ENCODE assay signal across 11 cellular contexts in the genomic region with DNA sequence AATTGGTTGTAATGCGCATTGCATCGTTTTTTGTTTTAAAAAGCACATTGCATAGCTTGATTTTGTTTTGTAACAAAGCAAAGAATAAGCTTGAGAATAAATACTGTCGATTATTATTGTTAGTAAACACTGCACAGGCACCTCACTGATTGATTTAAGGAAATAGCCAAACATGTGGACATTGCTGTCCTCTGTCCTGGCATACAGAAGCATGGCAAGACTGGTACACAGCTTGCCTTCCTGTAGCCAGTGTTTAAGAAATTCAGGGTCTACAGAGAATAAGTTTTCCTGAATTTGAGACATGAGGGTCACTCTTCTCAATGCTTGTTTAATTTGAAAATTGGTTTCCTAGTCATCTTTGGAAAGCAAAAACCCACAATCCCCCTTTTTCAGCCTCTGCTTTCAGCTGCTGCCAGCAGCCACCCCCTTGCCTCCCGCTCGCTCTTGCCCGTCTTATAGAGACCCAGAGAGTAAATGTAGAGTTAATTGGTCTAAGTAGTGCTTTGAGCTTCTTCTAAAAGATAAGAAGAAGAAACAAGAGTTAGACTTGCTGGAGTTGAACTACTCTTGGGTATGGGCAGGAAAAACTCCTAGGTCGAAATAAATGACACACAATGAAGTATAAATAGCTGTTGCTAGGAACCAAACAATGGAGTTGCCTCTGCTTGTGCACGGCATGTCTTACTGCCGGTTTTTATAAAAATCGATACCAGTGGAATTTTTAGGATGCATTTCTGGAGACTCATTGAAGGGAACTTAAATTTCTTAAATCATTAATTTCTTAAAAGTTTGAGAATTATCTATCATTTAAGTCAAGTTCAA.
DNase-seq lines count a peak whose midpoint lies in the region; ATAC-seq and TF ChIP-seq lines count a peak whose summit lies in the region.
"Had no signal": no experiment of that assay in that cellular context is flagged by ENCODE, and none has a peak within 500 bp of the region (broad histone marks: within the 10 kb centered on the region; RNA-seq: fewer than 3 reads in every experiment).

No MANE protein-coding gene starts in this region.

- H3K4me3 ChIP-seq in breast epithelium: peak overlapping the region; percentile 41 to 63 (median 44)
- H3K4me3 ChIP-seq in mammary epithelial cell (replicated peaks in 1 of 3; ENCODE audit: insufficient read depth in 1 of 3, low read depth in 2 of 3, low read length in 3 of 3): no peak overlapping the region
- peak overlapping the region in 2 of 4 experiments; percentile 22 to 48 for H3K4me3 ChIP-seq in fibroblast of lung (replicated peaks in 1 of 4; ENCODE audit: control extremely low read depth in 1 of 4, insufficient read depth in 1 of 4, low read depth in 3 of 4, low read length in 4 of 4)
- peak overlapping the region in 1 of 2 donors; percentile 53 for H3K4me3 ChIP-seq in neuronal stem cell (ENCODE audit: low read length in 2 of 2)

- peaks cover under 1% of the 10 kb centered on the region for H3K79me2 ChIP-seq in mammary epithelial cell (ENCODE audit: insufficient read depth, low read length)
- H3K79me2 ChIP-seq in fibroblast of lung (ENCODE audit: control insufficient read depth, insufficient read depth, low read length): no peaks in the 10 kb centered on the region

- no peak overlapping the region for H2BK15ac ChIP-seq in neuronal stem cell (ENCODE audit: low read length)

- no peak overlapping the region for H4K91ac ChIP-seq in neuronal stem cell (ENCODE audit: low read depth, low read length, poor library complexity)

- H2BK120ac ChIP-seq in neuronal stem cell (ENCODE audit: low read depth, low read length): no peak overlapping the region

- in situ Hi-C loops in mammary epithelial cell (cut with MboI; ENCODE audit: low sequenced_read_pairs in 2 of 2): no loop called here

- dilution Hi-C loops in mammary epithelial cell (cut with HindIII; ENCODE audit: low sequenced_read_pairs): no loop called here

- no peak overlapping the region for H3K4ac ChIP-seq in neuronal stem cell (ENCODE audit: low read length)

- no peak overlapping the region for H2BK12ac ChIP-seq in neuronal stem cell (ENCODE audit: low read length)

- WGBS in mammary epithelial cell (ENCODE audit: low coverage, missing lambda C conversion rate): 93% methylated on average over 10 of the region's 10 CpGs
- no CpG with 5 or more reads among the region's 10 CpGs for WGBS in neuronal stem cell (ENCODE audit: extremely low coverage in 2 of 2, insufficient read length in 2 of 2, insufficient replicate concordance in 1 of 2), 2 donors

- no peak overlapping the region for H4K8ac ChIP-seq in neuronal stem cell (ENCODE audit: low read depth, low read length)

- TF ChIP-seq CTCF in breast epithelium (IDR thresholded peaks at IDR 0.05): no peak
- no peak for TF ChIP-seq CTCF in mammary epithelial cell (conservative IDR thresholded peaks at IDR 0.05 in 1 of 2, IDR thresholded peaks at IDR 0.05 in 1 of 2; ENCODE audit: extremely low read depth in 1 of 2, insufficient read depth in 1 of 2, low read depth in 1 of 2, low read length in 2 of 2)
- no peak for TF ChIP-seq CTCF in fibroblast of lung (conservative IDR thresholded peaks at IDR 0.05 in 1 of 2, IDR thresholded peaks at IDR 0.05 in 1 of 2; ENCODE audit: low read depth in 1 of 2, low read length in 2 of 2)

- peak overlapping the region; percentile 57 to 70 for H3K27ac ChIP-seq in breast epithelium
- H3K27ac ChIP-seq in mammary epithelial cell (ENCODE audit: insufficient read depth, low read depth, low read length): no peak overlapping the region
- H3K27ac ChIP-seq in fibroblast of lung (ENCODE audit: insufficient read depth, low read length): peak overlapping the region; percentile 35
- H3K27ac ChIP-seq in neuronal stem cell (replicated peaks; ENCODE audit: low read length): no peak overlapping the region
- H3K27ac ChIP-seq: foreskin keratinocyte had no signal

- no peaks in the 10 kb centered on the region for H3K79me1 ChIP-seq in neuronal stem cell (ENCODE audit: low read depth, low read length)

- H3K14ac ChIP-seq in neuronal stem cell (ENCODE audit: low read length): no peak overlapping the region

- DNase-seq in breast epithelium (ENCODE audit: low spot score in 2 of 2): no peak
- no peak for DNase-seq in mammary epithelial cell
- DNase-seq in fibroblast of lung (ENCODE audit: low read depth in 2 of 2): no peak
- DNase-seq in neuronal stem cell (ENCODE audit: low spot score): no peak
- no peak for DNase-seq in left colon
- DNase-seq in activated naive CD4-positive, alpha-beta T cell treated with Interleukin-2 at 50 U/mL for 16 hours: no peak
- DNase-seq: foreskin keratinocyte, mesendoderm, NCI-H187 had no signal

- intact Hi-C loops in breast epithelium (cut with DNase I; ENCODE audit: low total_unique reads) (no loop called here), mammary epithelial cell (cut with micrococcal nuclease) (no loop called here), left colon (cut with DNase I, micrococcal nuclease) (no loop called here)

- H3K36me3 ChIP-seq in breast epithelium (no peaks in the 10 kb centered on the region), mammary epithelial cell (ENCODE audit: insufficient read depth, low read length) (no peaks in the 10 kb centered on the region), fibroblast of lung (ENCODE audit: control insufficient read depth, insufficient read depth, low read length) (no peaks in the 10 kb centered on the region), neuronal stem cell (replicated peaks in 1 of 2; ENCODE audit: control insufficient read depth in 2 of 2, insufficient read depth in 2 of 2, low read length in 2 of 2) (no peaks in the 10 kb centered on the region)

- no peak overlapping the region for H3K23ac ChIP-seq in neuronal stem cell (ENCODE audit: low read depth, low read length, poor library complexity)

- H3K9ac ChIP-seq in mammary epithelial cell (ENCODE audit: insufficient read depth, low read length) (no peak overlapping the region), fibroblast of lung (ENCODE audit: insufficient read depth, low read length) (peak overlapping the region; percentile 4), neuronal stem cell (ENCODE audit: low read depth, low read length, poor library complexity) (no peak overlapping the region)

- no peak overlapping the region for H2AFZ ChIP-seq in mammary epithelial cell (ENCODE audit: low read depth, low read length)
- H2AFZ ChIP-seq in fibroblast of lung (ENCODE audit: low read length): no peak overlapping the region
- peak overlapping the region; percentile 66 for H2AFZ ChIP-seq in neuronal stem cell (ENCODE audit: low read length)

- CTCF ChIA-PET in mammary epithelial cell (lab: Charles Lee; ENCODE audit: low non-redundant PET): no interaction called here

- H3K18ac ChIP-seq in neuronal stem cell (ENCODE audit: low read length): no peak overlapping the region

- H3K4me1 ChIP-seq in breast epithelium: no peaks in the 10 kb centered on the region
- no peaks in the 10 kb centered on the region for H3K4me1 ChIP-seq in mammary epithelial cell (ENCODE audit: insufficient read depth, low read length)
- H3K4me1 ChIP-seq in fibroblast of lung (ENCODE audit: control insufficient read depth, extremely low read depth, insufficient read depth, low read length): peaks cover 6% of the 10 kb centered on the region
- peaks cover 8 to 20% of the 10 kb centered on the region in 2 donors for H3K4me1 ChIP-seq in neuronal stem cell (ENCODE audit: control insufficient read depth in 2 of 2, insufficient read depth in 1 of 2, low read depth in 1 of 2, low read length in 2 of 2)
- H3K4me1 ChIP-seq: foreskin keratinocyte had no signal

- BruUV-seq in mammary epithelial cell (replicated peaks; lab: Mats Ljungman, UMichigan): no TSS peak

- H3K9me3 ChIP-seq in breast epithelium: no peaks in the 10 kb centered on the region
- H3K9me3 ChIP-seq in mammary epithelial cell (replicated peaks; ENCODE audit: insufficient read depth, low read length): no peaks in the 10 kb centered on the region
- H3K9me3 ChIP-seq in fibroblast of lung (ENCODE audit: control insufficient read depth, insufficient read depth, low read depth, low read length): no peaks in the 10 kb centered on the region
- H3K9me3 ChIP-seq in neuronal stem cell (replicated peaks in 1 of 2; ENCODE audit: control insufficient read depth in 2 of 2, insufficient read depth in 1 of 2, low read depth in 1 of 2, low read length in 2 of 2): no peaks in the 10 kb centered on the region

- no peak for TF ChIP-seq POLR2A in breast epithelium (IDR thresholded peaks at IDR 0.05)

- H3K27me3 ChIP-seq in breast epithelium (no peaks in the 10 kb centered on the region), mammary epithelial cell (ENCODE audit: insufficient read depth, low read length) (no peaks in the 10 kb centered on the region), fibroblast of lung (ENCODE audit: control insufficient read depth, insufficient read depth, low read length) (no peaks in the 10 kb centered on the region), neuronal stem cell (ENCODE audit: control insufficient read depth in 3 of 3, insufficient read depth in 3 of 3, low read depth in 1 of 3, low read length in 3 of 3) (no peaks in the 10 kb centered on the region)
- H3K27me3 ChIP-seq: foreskin keratinocyte had no signal

- no peak overlapping the region for H2AK5ac ChIP-seq in neuronal stem cell (ENCODE audit: low read depth, low read length)

- no peak overlapping the region for H2BK5ac ChIP-seq in neuronal stem cell (ENCODE audit: low read length)

- ATAC-seq in left colon: no peak
- ATAC-seq in HG03039 (IDR thresholded peaks at IDR 0.05; ENCODE audit: unreplicated experiment): no peak
- no peak for ATAC-seq in GM18868 (IDR thresholded peaks at IDR 0.05; ENCODE audit: unreplicated experiment)
- ATAC-seq: foreskin keratinocyte had no signal

- H4K20me1 ChIP-seq in mammary epithelial cell (ENCODE audit: insufficient read depth, low read length) (no peaks in the 10 kb centered on the region), fibroblast of lung (ENCODE audit: control insufficient read depth, extremely low read depth, insufficient read depth, low read length) (no peaks in the 10 kb centered on the region)

- H3K4me2 ChIP-seq in mammary epithelial cell (ENCODE audit: insufficient read depth, low read depth, low read length) (no peak overlapping the region), fibroblast of lung (ENCODE audit: extremely low read depth, insufficient read depth, low read length) (peak overlapping the region; percentile 54), neuronal stem cell (ENCODE audit: insufficient read depth, low read length, poor library complexity, severe bottlenecking) (no peak overlapping the region)

Comparison
In these comparisons a context has a peak if more than half of its experiments do, and no peak if none do; other contexts are left out.
1. H3K27ac ChIP-seq: peak in breast epithelium (2 of 2) and fibroblast of lung (single experiment); none in mammary epithelial cell (single experiment) and neuronal stem cell (single experiment).
2. H3K4me3 ChIP-seq: peak in breast epithelium (3 of 3); none in mammary epithelial cell (0 of 3).